9 cellular contexts compared by ENCODE assay signal in genomic region chr7:140640727-140641531, GRCh38. TPM values are rescaled to one million over a fixed set of nuclear protein-coding genes. Genes with fewer than 3 reads are reported as not detected.
DNase-seq lines count a peak whose midpoint lies in the region; ATAC-seq, FAIRE-seq and TF ChIP-seq lines count a peak whose summit lies in the region.
"Had no signal": no experiment of that assay in that cellular context is flagged by ENCODE, and none has a peak within 500 bp of the region (broad histone marks: within the 10 kb centered on the region; RNA-seq: fewer than 3 reads in every experiment).

DENND2A (minus strand) TSS chr7:140640813; CDS start chr7:140602397, 38,416 bp downstream.

- H3K4me3 Mint-ChIP-seq in progenitor cell of endocrine pancreas (ENCODE audit: low read depth), result peak within 1 kb of the TSS; percentile 99

- in situ Hi-C loops in GM12878 (cut with MboI), result no loop called here

- H3K9me3 Mint-ChIP-seq in progenitor cell of endocrine pancreas (ENCODE audit: low read depth), result no peaks in the 10 kb centered on the region

- ATAC-seq in GM12878 (no peak), GM18870 (IDR thresholded peaks at IDR 0.05; ENCODE audit: unreplicated experiment) (no peak), GM21529 (IDR thresholded peaks at IDR 0.05; ENCODE audit: unreplicated experiment) (no peak), HG03342 (IDR thresholded peaks at IDR 0.05; ENCODE audit: unreplicated experiment) (no peak)

- intact Hi-C loops in GM12878 (cut with micrococcal nuclease; ENCODE audit: unreplicated experiment), result no loop called here

- peak; percentile 53 for DNase-seq in GM10266 (ENCODE audit: extremely low spot score)
- DNase-seq in NCI-H345 treated with DMSO at 0.1 percent for 48 hours (lab: John Stamatoyannopoulos, UW; ENCODE audit: unreplicated experiment), result peak; percentile 44
- DNase-seq in GM12878 (ENCODE audit: low read depth, low spot score), result no peak
- DNase-seq in hypothalamus (lab: John Stamatoyannopoulos, UW), result peak in 50 of 51 donors; percentile 11 to 90 (median 70)
- peak; percentile 76 for DNase-seq in progenitor cell of endocrine pancreas (ENCODE audit: low spot score, unreplicated experiment)

- no peaks in the 10 kb centered on the region for H3K79me2 ChIP-seq in GM12878 (ENCODE audit: control insufficient read depth, insufficient read depth, low read length)

- H3K27ac ChIP-seq in GM12878 (ENCODE audit: control insufficient read depth, insufficient read depth), result no peak within 1 kb of the TSS

- CTCF ChIA-PET in GM12878 (lab: Yijun Ruan, JAX), result interaction anchor here (1.3 kb wide), 1 partner anchor 99 kb away, joined by 3 read pairs; no protein-coding TSS in a partner anchor

- no peak for FAIRE-seq in GM12878 (lab: Jason Lieb, UNC)
- FAIRE-seq: TTC549 had no signal

- H3K36me3 ChIP-seq in GM12878 (ENCODE audit: control insufficient read depth in 2 of 2, insufficient read depth in 2 of 2, low read length in 1 of 2), result no peaks in the 10 kb centered on the region

- TF ChIP-seq EP300 in GM12878 (IDR thresholded peaks at IDR 0.05; ENCODE audit: borderline replicate concordance in 1 of 2, control insufficient read depth in 1 of 2, low read depth in 2 of 2, low read length in 2 of 2), result no peak

- peak within 1 kb of the TSS; percentile 55 for H3K4me2 ChIP-seq in GM12878 (ENCODE audit: control insufficient read depth, insufficient read depth)

- H3K4me1 Mint-ChIP-seq in progenitor cell of endocrine pancreas (ENCODE audit: low read depth), result peaks cover 28% of the 10 kb centered on the region

- H3K27ac Mint-ChIP-seq in progenitor cell of endocrine pancreas, result peak within 1 kb of the TSS; percentile 91

- H3K4me3 ChIP-seq in GM12878, result no peak within 1 kb of the TSS

- H3K9me3 ChIP-seq in GM12878 (replicated peaks; ENCODE audit: control insufficient read depth, insufficient read depth, low read length), result no peaks in the 10 kb centered on the region; the same call in 2 of the 3 replicates

- TF ChIP-seq CTCF in GM10266 (IDR thresholded peaks at IDR 0.05; ENCODE audit: control insufficient read depth, insufficient read depth, low read depth, missing control alignments) (no peak), GM12878 (IDR thresholded peaks at IDR 0.05 in 2 of 3, conservative IDR thresholded peaks at IDR 0.05 in 1 of 3; ENCODE audit: control insufficient read depth in 2 of 3, extremely low read depth in 1 of 3, insufficient read depth in 1 of 3, low read depth in 3 of 3, low read length in 3 of 3) (no peak), progenitor cell of endocrine pancreas (IDR thresholded peaks at IDR 0.05; ENCODE audit: unreplicated experiment) (no peak)

- WGBS in GM12878 (ENCODE audit: insufficient coverage, insufficient replicate concordance, low lambda C conversion rate, missing lambda C conversion rate), result 20% methylated on average over 50 of the region's 79 CpGs

- H3K9ac ChIP-seq in GM12878 (ENCODE audit: control insufficient read depth, insufficient read depth, low read length), result no peak within 1 kb of the TSS

- no peak for TF ChIP-seq RAD21 in GM12878 (IDR thresholded peaks at IDR 0.05; ENCODE audit: insufficient read depth, low read depth, low read length)

- no peaks in the 10 kb centered on the region for H4K20me1 ChIP-seq in GM12878 (ENCODE audit: control insufficient read depth, insufficient read depth)

- H3K27me3 ChIP-seq in GM12878 (replicated peaks in 1 of 2; ENCODE audit: control insufficient read depth in 2 of 2, insufficient read depth in 2 of 2, low read length in 1 of 2), result peaks cover 5 to 12% of the 10 kb centered on the region in 2 experiments

- RAD21 ChIA-PET in GM12878 (lab: Charles Lee; ENCODE audit: unreplicated experiment), result no interaction called here

- H2AFZ ChIP-seq in GM12878 (ENCODE audit: control insufficient read depth, low read depth, low read length), result no peak within 1 kb of the TSS; the same call in 1 of the 2 replicates

- POLR2A ChIA-PET in GM12878 (lab: Charles Lee), result no interaction called here

- no TSS peak for BruUV-seq in GM12878 (replicated peaks; lab: Mats Ljungman, UMichigan)

- no peaks in the 10 kb centered on the region for H3K4me1 ChIP-seq in GM12878 (ENCODE audit: control insufficient read depth, insufficient read depth, low read length)

- SMC1A ChIA-PET in GM12878 (lab: Charles Lee; ENCODE audit: uncharacterized antibody, unreplicated experiment), result interaction anchor here (0.6 kb wide), 1 partner anchor 8 kb away, joined by 3 read pairs; no protein-coding TSS in a partner anchor

- no peaks in the 10 kb centered on the region for H3K36me3 Mint-ChIP-seq in progenitor cell of endocrine pancreas (ENCODE audit: insufficient read depth)

- no peak for TF ChIP-seq POLR2A in GM12878 (IDR thresholded peaks at IDR 0.05; ENCODE audit: low read depth, low read length)

- H3K27me3 Mint-ChIP-seq in progenitor cell of endocrine pancreas, result peaks cover 13% of the 10 kb centered on the region

TF ChIP-seq in GM12878, 131 proteins besides CTCF, POLR2A, EP300 and RAD21:
- TF ChIP-seq MYC (IDR thresholded peaks at IDR 0.05; ENCODE audit: insufficient read depth, insufficient read length, insufficient replicate concordance, low read length, severe bottlenecking) (no peak), REST (IDR thresholded peaks at IDR 0.05; ENCODE audit: low read depth, low read length) (no peak), SUZ12 (IDR thresholded peaks at IDR 0.05; ENCODE audit: unreplicated experiment) (peak; percentile 77), BCL11A (IDR thresholded peaks at IDR 0.05; ENCODE audit: low read depth, low read length) (no peak), DPF2 (IDR thresholded peaks at IDR 0.05) (no peak)

RNA-seq across cellular contexts. Expression of gene DENND2A, which starts in this region (rescaled TPM):
- not detected in 2 replicates for total RNA-seq in GM12878 (2013; cell fraction: nucleolus; rRNA removed)
- total RNA-seq in GM12878 (2014; rRNA removed), result not detected in 2 replicates
- total RNA-seq in GM12878 (2014; rRNA removed; fragmentation: Illumina TruSeq; extraction: Trizol), result not detected in 2 replicates
- total RNA-seq in GM12878 (2021), result not detected in 2 replicates
- polyA plus RNA-seq in GM12878 (2011; ENCODE audit: low read depth), result not detected
- not detected in 2 replicates for polyA plus RNA-seq in GM12878 (2011; rRNA removed)
- 0.10 TPM in 1 of 2 replicates, not detected in the other for polyA plus RNA-seq in GM12878 (2011; cell fraction: cytosol; rRNA removed)
- not detected in 2 replicates for polyA plus RNA-seq in GM12878 (2011; cell fraction: nucleus; rRNA removed)
- not detected in 2 replicates for polyA plus RNA-seq in GM12878 (2012)
- polyA plus RNA-seq in GM12878 (2014; fragmentation: Illumina TruSeq; extraction: Trizol), result 0.01 TPM in 1 of 2 replicates, not detected in the other
- polyA plus RNA-seq in GM12878 (2014; fragmentation: Nextera tagmentation; extraction: Ambion mirVana), result not detected
- not detected in 2 replicates for polyA plus RNA-seq in GM12878 (2014; rRNA removed)
- not detected for polyA plus RNA-seq in GM12878 (2016; fragmentation: Nextera tagmentation; extraction: Ambion mirVana)
- polyA minus RNA-seq in GM12878 (2011; rRNA and poly(A)+ RNA removed), result not detected in 2 replicates
- polyA minus RNA-seq in GM12878 (2011; cell fraction: cytosol; rRNA and poly(A)+ RNA removed), result not detected in 2 replicates
- not detected in 2 replicates for polyA minus RNA-seq in GM12878 (2011; cell fraction: nucleus; rRNA and poly(A)+ RNA removed)
- 32.0 and 39.8 TPM in 2 replicates for total RNA-seq in progenitor cell of endocrine pancreas

Comparison
In these comparisons a context has a peak if more than half of its experiments do, and no peak if none do; other contexts are left out.
1. RNA of gene DENND2A (total RNA-seq): 32.0 to 39.8 TPM in progenitor cell of endocrine pancreas; not detected in GM12878; every median in the first group is over 10 times any median in the second.